Comparison of ENCODE assay signal across 26 cellular contexts in genomic region chr19:42333975-42334696, GRCh38. TPM values are rescaled to one million over a fixed set of nuclear protein-coding genes. Genes with fewer than 3 reads are reported as not detected.
DNase-seq lines count a peak whose midpoint lies in the region; ATAC-seq and TF ChIP-seq lines count a peak whose summit lies in the region.
"Had no signal": no experiment of that assay in that cellular context is flagged by ENCODE, and none has a peak within 500 bp of the region (broad histone marks: within the 10 kb centered on the region; RNA-seq: fewer than 3 reads in every experiment).

No MANE protein-coding gene starts in this region.

- TF ChIP-seq CTCF in RWPE1 (conservative IDR thresholded peaks at IDR 0.05; ENCODE audit: low read depth) (no peak), ovary (IDR thresholded peaks at IDR 0.05) (no peak)

- H3K79me2 ChIP-seq in Karpas-422 (ENCODE audit: low read length): peaks cover 21% of the 10 kb centered on the region

- peak overlapping the region; percentile 14 for H3K27ac ChIP-seq in RWPE1
- no peak overlapping the region for H3K27ac ChIP-seq in Karpas-422 (ENCODE audit: low read length)
- no peak overlapping the region for H3K27ac ChIP-seq in ovary

- CTCF ChIA-PET in RWPE1 (lab: Yijun Ruan, JAX): no interaction called here

- intact Hi-C loops in ovary (cut with DNase I): no loop called here

- H3K27me3 ChIP-seq in Karpas-422 (ENCODE audit: low read length) (no peaks in the 10 kb centered on the region), ovary (no peaks in the 10 kb centered on the region)
- H3K27me3 ChIP-seq: MG63 had no signal

- H3K9me3 ChIP-seq in Karpas-422 (ENCODE audit: low read length) (no peaks in the 10 kb centered on the region), ovary (no peaks in the 10 kb centered on the region)
- H3K9me3 ChIP-seq: MG63 had no signal

- DNase-seq in G401 (ENCODE audit: low spot score) (peak; percentile 63), RWPE1 (ENCODE audit: low spot score) (no peak), memory B cell (ENCODE audit: low spot score in 2 of 2) (no peak), Karpas-422 (no peak), ovary (no peak)
- DNase-seq in stimulated activated effector memory CD8-positive, alpha-beta T cell treated with anti-CD3 and anti-CD28 coated beads, Interleukin-12 subunit alpha, Interleukin-12 subunit beta, amount 100 ng/mL, for 72 hours (ENCODE audit: low spot score in 2 of 2): no peak
- DNase-seq: CD8-positive, alpha-beta memory T cell; DMS 273 treated with DMSO at 0.1 percent for 48 hours; DMS79; H7; MG63; NCI-H1105 treated with DMSO at 0.1 percent for 48 hours; NCI-H146; NCI-H1930; NCI-H2107; NCI-H446 treated with DMSO at 0.1 percent for 48 hours; NCI-H526; NCI-H82; NK-92 treated with Interleukin-12 subunit alpha and Interleukin-12 subunit beta, amount 100 ng/mL, for 24 hours; PC-3; SHP77 treated with DMSO at 0.1 percent for 48 hours had no signal

- H3K4me1 ChIP-seq in Karpas-422 (ENCODE audit: low read length): peaks cover 3% of the 10 kb centered on the region
- no peaks in the 10 kb centered on the region for H3K4me1 ChIP-seq in ovary (ENCODE audit: insufficient read depth)

- peaks cover 4% of the 10 kb centered on the region for H3K4me1 Mint-ChIP-seq in memory B cell
- H3K4me1 Mint-ChIP-seq in stimulated activated effector memory CD8-positive, alpha-beta T cell treated with anti-CD3 and anti-CD28 coated beads, Interleukin-12 subunit alpha, Interleukin-12 subunit beta, amount 100 ng/mL, for 72 hours: peaks cover under 1% of the 10 kb centered on the region

- peak; percentile 85 for ATAC-seq in memory B cell (ENCODE audit: low read depth)
- no peak for ATAC-seq in stimulated activated effector memory CD8-positive, alpha-beta T cell treated with anti-CD3 and anti-CD28 coated beads, Interleukin-12 subunit alpha, Interleukin-12 subunit beta, amount 100 ng/mL, for 72 hours
- no peak for ATAC-seq in HG03439 (IDR thresholded peaks at IDR 0.05; ENCODE audit: unreplicated experiment)
- ATAC-seq: PC-3 had no signal

- H4K20me1 ChIP-seq in Karpas-422 (ENCODE audit: insufficient read depth, low read depth, low read length): no peaks in the 10 kb centered on the region

- H3K9me3 Mint-ChIP-seq in memory B cell: no peaks in the 10 kb centered on the region
- no peaks in the 10 kb centered on the region for H3K9me3 Mint-ChIP-seq in stimulated activated effector memory CD8-positive, alpha-beta T cell treated with anti-CD3 and anti-CD28 coated beads, Interleukin-12 subunit alpha, Interleukin-12 subunit beta, amount 100 ng/mL, for 72 hours
- H3K9me3 Mint-ChIP-seq: CD14-positive monocyte; CD8-positive, alpha-beta memory T cell had no signal

- H3K9ac ChIP-seq in Karpas-422 (ENCODE audit: low read length): no peak overlapping the region

- no peak overlapping the region for H3K4me3 Mint-ChIP-seq in memory B cell
- no peak overlapping the region for H3K4me3 Mint-ChIP-seq in stimulated activated effector memory CD8-positive, alpha-beta T cell treated with anti-CD3 and anti-CD28 coated beads, Interleukin-12 subunit alpha, Interleukin-12 subunit beta, amount 100 ng/mL, for 72 hours
- H3K4me3 Mint-ChIP-seq: CD14-positive monocyte; CD8-positive, alpha-beta memory T cell had no signal

- no peak overlapping the region for H3K27ac Mint-ChIP-seq in memory B cell
- H3K27ac Mint-ChIP-seq in stimulated activated effector memory CD8-positive, alpha-beta T cell treated with anti-CD3 and anti-CD28 coated beads, Interleukin-12 subunit alpha, Interleukin-12 subunit beta, amount 100 ng/mL, for 72 hours: peak overlapping the region; percentile 21

- WGBS in ovary, 3 donors: 82 to 88% (median 86%) methylated on average over 21 of the region's 21 CpGs

- peaks cover 7% of the 10 kb centered on the region; the same call in 1 of the 2 replicates for H3K36me3 ChIP-seq in Karpas-422 (ENCODE audit: insufficient read depth, low read length)
- H3K36me3 ChIP-seq in ovary: no peaks in the 10 kb centered on the region

- in situ Hi-C loops in G401 (cut with HindIII; ENCODE audit: low sequenced_read_pairs): no loop called here

- no peak overlapping the region for H3K4me3 ChIP-seq in Karpas-422 (ENCODE audit: low read length)
- H3K4me3 ChIP-seq in ovary: no peak overlapping the region
- H3K4me3 ChIP-seq: MG63 had no signal

- H3K4me2 ChIP-seq in Karpas-422 (ENCODE audit: low read depth, low read length, poor library complexity, severe bottlenecking): no peak overlapping the region

- no peak overlapping the region for H2AFZ ChIP-seq in Karpas-422 (ENCODE audit: low read length)

- no peaks in the 10 kb centered on the region for H3K27me3 Mint-ChIP-seq in memory B cell
- H3K27me3 Mint-ChIP-seq: CD8-positive, alpha-beta memory T cell had no signal

- no peaks in the 10 kb centered on the region for H3K9me2 ChIP-seq in Karpas-422 (replicated peaks; ENCODE audit: insufficient read depth, low read length)

- TF ChIP-seq POLR2A in ovary (IDR thresholded peaks at IDR 0.05): no peak

- TF ChIP-seq EP300 in ovary (IDR thresholded peaks at IDR 0.05): no peak

- POLR2A ChIA-PET in RWPE1 (lab: Yijun Ruan, JAX; ENCODE audit: low non-redundant PET): no interaction called here

- H3K36me3 Mint-ChIP-seq in memory B cell: peaks cover 2% of the 10 kb centered on the region
- H3K36me3 Mint-ChIP-seq in stimulated activated effector memory CD8-positive, alpha-beta T cell treated with anti-CD3 and anti-CD28 coated beads, Interleukin-12 subunit alpha, Interleukin-12 subunit beta, amount 100 ng/mL, for 72 hours: peaks cover 9% of the 10 kb centered on the region

RNA-seq across cellular contexts. Expression of gene MEGF8, which starts 8.7 kb away (rescaled TPM):
- total RNA-seq in G401 (2014; rRNA removed; shearing (Covaris generic)): 27.5 and 41.5 TPM in 2 replicates
- total RNA-seq in Karpas-422 (2014; rRNA removed; shearing (Covaris generic); ENCODE audit: low replicate concordance): 6.5 and 15.9 TPM in 2 replicates
- total RNA-seq in ovary: 10 to 100 TPM; 11.0 to 31.6 (median 27.0) TPM
- polyA plus RNA-seq in ovary: 10 to 100 TPM; 17.8 to 21.6 TPM

RNA-seq across cellular contexts. Expression of gene TMEM145, which starts 21.0 kb away (rescaled TPM):
- not detected in 2 replicates for total RNA-seq in G401 (2014; rRNA removed; shearing (Covaris generic))
- 18.7 and 30.5 TPM in 2 replicates for total RNA-seq in Karpas-422 (2014; rRNA removed; shearing (Covaris generic); ENCODE audit: low replicate concordance)
- 1 to 10 TPM in 1 of 7 donors, under 1 TPM in 4, not detected in 2; 0.20 to 1.7 (median 0.31) TPM for total RNA-seq in ovary
- under 1 TPM in 1 of 2 donors, not detected in 1; 0.08 TPM for polyA plus RNA-seq in ovary
- total RNA-seq: LHCN-M2 had no signal
- polyA plus RNA-seq: CD14-positive monocyte; CD8-positive, alpha-beta memory T cell had no signal

RNA-seq across cellular contexts. Expression of gene PAFAH1B3, which starts 31.7 kb away (rescaled TPM):
- total RNA-seq in G401 (2014; rRNA removed; shearing (Covaris generic)): 151 and 170 TPM in 2 replicates
- 66.2 and 102 TPM in 2 replicates for total RNA-seq in Karpas-422 (2014; rRNA removed; shearing (Covaris generic); ENCODE audit: low replicate concordance)
- total RNA-seq in ovary: 10 to 100 TPM; 15.8 to 40.2 (median 20.6) TPM
- polyA plus RNA-seq in ovary: 10 to 100 TPM in 1 of 2 donors, 1 to 10 TPM in 1; 4.1 to 23.4 TPM
- total RNA-seq: PC-3 had no signal

RNA-seq across cellular contexts. Expression of gene PRR19, which starts 32.2 kb away (rescaled TPM):
- 1.8 and 2.1 TPM in 2 replicates for total RNA-seq in G401 (2014; rRNA removed; shearing (Covaris generic))
- total RNA-seq in Karpas-422 (2014; rRNA removed; shearing (Covaris generic); ENCODE audit: low replicate concordance): 0.25 and 1.2 TPM in 2 replicates
- 1 to 10 TPM in 2 of 7 donors, under 1 TPM in 4, not detected in 1; 0.58 to 2.9 (median 0.78) TPM for total RNA-seq in ovary
- under 1 TPM in 1 of 2 donors, not detected in 1; 0.71 TPM for polyA plus RNA-seq in ovary
- total RNA-seq: PC-3 had no signal

RNA-seq across cellular contexts. Expression of gene CNFN, which starts 56.0 kb away (rescaled TPM):
- 3.9 TPM in 1 of 2 replicates, not detected in the other for total RNA-seq in G401 (2014; rRNA removed; shearing (Covaris generic))
- not detected in 2 replicates for total RNA-seq in Karpas-422 (2014; rRNA removed; shearing (Covaris generic); ENCODE audit: low replicate concordance)
- total RNA-seq in ovary: not detected
- under 1 TPM; 0.47 to 0.91 TPM for polyA plus RNA-seq in ovary
- total RNA-seq: A673; CD8-positive, alpha-beta memory T cell; HT1080; LHCN-M2 had no signal
- polyA plus RNA-seq: CD8-positive, alpha-beta memory T cell had no signal
